Comparison of ENCODE assay signal across 35 cellular contexts in genomic region chr18:41639218-41639617, GRCh38.
"Had no signal": no experiment of that assay in that cellular context is flagged by ENCODE, and none has a peak within 500 bp of the region (broad histone marks: within the 10 kb centered on the region; RNA-seq: fewer than 3 reads in every experiment).

No MANE protein-coding gene starts in this region.

- H3K4me3 ChIP-seq: ascending aorta had no signal

- H3K4me1 ChIP-seq: ascending aorta had no signal

- H3K27me3 ChIP-seq: ascending aorta had no signal

- H3K36me3 Mint-ChIP-seq: activated CD8-positive, alpha-beta memory T cell treated with anti-CD3 and anti-CD28 coated beads, Interleukin-2, amount 10 ng/mL, durations not matched to agents 7 days and 5 days; activated naive CD4-positive, alpha-beta T cell treated with anti-CD3 and anti-CD28 coated beads, Interleukin-2, amount 10 ng/mL, durations not matched to agents 7 days and 5 days; activated naive CD4-positive, alpha-beta T cell treated with anti-CD3 and anti-CD28 coated beads, Interleukin-2, amount 50 U/mL, for 24 hours; activated naive CD8-positive, alpha-beta T cell; activated naive CD8-positive, alpha-beta T cell treated with anti-CD3 and anti-CD28 coated beads, Interleukin-2, amount 10 ng/mL, durations not matched to agents 7 days and 5 days; brain had no signal

- H3K27me3 Mint-ChIP-seq: activated CD4-positive, alpha-beta memory T cell treated with anti-CD3 and anti-CD28 coated beads, Interleukin-2, amount 10 ng/mL, durations not matched to agents 7 days and 5 days; activated CD4-positive, alpha-beta T cell treated with anti-CD3 and anti-CD28 coated beads for 36 hours; activated CD4-positive, alpha-beta T cell treated with anti-CD3 and anti-CD28 coated beads, Interleukin-2, amount 10 ng/mL, durations not matched to agents 7 days and 5 days; activated CD8-positive, alpha-beta memory T cell treated with anti-CD3 and anti-CD28 coated beads, Interleukin-2, amount 10 ng/mL, durations not matched to agents 7 days and 5 days; activated naive CD4-positive, alpha-beta T cell treated with anti-CD3 and anti-CD28 coated beads, Interleukin-2, amount 10 ng/mL, durations not matched to agents 7 days and 5 days; activated naive CD4-positive, alpha-beta T cell treated with anti-CD3 and anti-CD28 coated beads, Interleukin-2, amount 50 U/mL, for 24 hours; activated naive CD8-positive, alpha-beta T cell; activated naive CD8-positive, alpha-beta T cell treated with anti-CD3 and anti-CD28 coated beads, Interleukin-2, amount 10 ng/mL, durations not matched to agents 7 days and 5 days; activated naive CD8-positive, alpha-beta T cell treated with anti-CD3 and anti-CD28 coated beads, Interleukin-2, amount 50 U/mL, for 24 hours; activated T-cell treated with anti-CD3 and anti-CD28 coated beads, Interleukin-2, amount 50 U/mL, for 24 hours; brain had no signal

- H3K27ac Mint-ChIP-seq: activated CD4-positive, alpha-beta memory T cell treated with anti-CD3 and anti-CD28 coated beads, Interleukin-2, amount 10 ng/mL, durations not matched to agents 7 days and 5 days; activated CD4-positive, alpha-beta T cell treated with anti-CD3 and anti-CD28 coated beads for 36 hours; activated CD4-positive, alpha-beta T cell treated with anti-CD3 and anti-CD28 coated beads, Interleukin-2, amount 10 ng/mL, durations not matched to agents 7 days and 5 days; activated CD8-positive, alpha-beta memory T cell treated with anti-CD3 and anti-CD28 coated beads, Interleukin-2, amount 10 ng/mL, durations not matched to agents 7 days and 5 days; activated CD8-positive, alpha-beta T cell treated with anti-CD3 and anti-CD28 coated beads, Interleukin-2, amount 10 ng/mL, durations not matched to agents 7 days and 5 days; activated naive CD4-positive, alpha-beta T cell treated with anti-CD3 and anti-CD28 coated beads, Interleukin-2, amount 10 ng/mL, durations not matched to agents 7 days and 5 days; activated naive CD4-positive, alpha-beta T cell treated with anti-CD3 and anti-CD28 coated beads, Interleukin-2, amount 50 U/mL, for 24 hours; activated naive CD8-positive, alpha-beta T cell; activated naive CD8-positive, alpha-beta T cell treated with anti-CD3 and anti-CD28 coated beads, Interleukin-2, amount 10 ng/mL, durations not matched to agents 7 days and 5 days; activated naive CD8-positive, alpha-beta T cell treated with anti-CD3 and anti-CD28 coated beads, Interleukin-2, amount 50 U/mL, for 24 hours; activated T-cell treated with anti-CD3 and anti-CD28 coated beads, Interleukin-2, amount 50 U/mL, for 24 hours; activated T-helper 2 cell treated with anti-CD3 and anti-CD28 coated beads, Interferon-gamma antibody, Interleukin-2, Interleukin-4, amounts not matched to agents 10 μg/mL and 5 μg/mL and 100 μg/mL, durations not matched to agents 14 hours and 24 hours and 36 hours; brain; T-helper 1 cell treated with Interleukin-12 subunit alpha and Interleukin-12 subunit beta and Interleukin-4 antibody, amounts not matched to agents 30 μg/mL and 1 μg/mL, for 36 hours; T-helper 2 cell treated with Interferon-gamma antibody and Interleukin-4, amounts not matched to agents 5 μg/mL and 100 μg/mL, for 36 hours had no signal

- H3K36me3 ChIP-seq: ascending aorta had no signal

- ATAC-seq: activated CD4-positive, alpha-beta T cell treated with anti-CD3 and anti-CD28 coated beads for 36 hours; activated CD4-positive, CD25-positive, alpha-beta regulatory T cell treated with anti-CD3 and anti-CD28 coated beads, Interleukin-2, amount 50 U/mL, for 24 hours; activated CD8-positive, alpha-beta memory T cell treated with anti-CD3 and anti-CD28 coated beads, Interleukin-2, amount 10 ng/mL, durations not matched to agents 7 days and 5 days; activated CD8-positive, alpha-beta T cell treated with anti-CD3 and anti-CD28 coated beads, Interleukin-2, amount 10 ng/mL, durations not matched to agents 7 days and 5 days; activated naive CD8-positive, alpha-beta T cell treated with anti-CD3 and anti-CD28 coated beads, Interleukin-2, amount 50 U/mL, for 24 hours had no signal

- H3K4me3 Mint-ChIP-seq: activated CD4-positive, alpha-beta memory T cell treated with anti-CD3 and anti-CD28 coated beads, Interleukin-2, amount 10 ng/mL, durations not matched to agents 7 days and 5 days; activated CD4-positive, alpha-beta T cell treated with anti-CD3 and anti-CD28 coated beads for 36 hours; activated CD4-positive, alpha-beta T cell treated with anti-CD3 and anti-CD28 coated beads, Interleukin-2, amount 10 ng/mL, durations not matched to agents 7 days and 5 days; activated CD8-positive, alpha-beta memory T cell treated with anti-CD3 and anti-CD28 coated beads, Interleukin-2, amount 10 ng/mL, durations not matched to agents 7 days and 5 days; activated CD8-positive, alpha-beta T cell treated with anti-CD3 and anti-CD28 coated beads, Interleukin-2, amount 10 ng/mL, durations not matched to agents 7 days and 5 days; activated naive CD4-positive, alpha-beta T cell treated with anti-CD3 and anti-CD28 coated beads, Interleukin-2, amount 10 ng/mL, durations not matched to agents 7 days and 5 days; activated naive CD4-positive, alpha-beta T cell treated with anti-CD3 and anti-CD28 coated beads, Interleukin-2, amount 50 U/mL, for 24 hours; activated naive CD8-positive, alpha-beta T cell; activated naive CD8-positive, alpha-beta T cell treated with anti-CD3 and anti-CD28 coated beads, Interleukin-2, amount 10 ng/mL, durations not matched to agents 7 days and 5 days; activated naive CD8-positive, alpha-beta T cell treated with anti-CD3 and anti-CD28 coated beads, Interleukin-2, amount 50 U/mL, for 24 hours; activated T-cell treated with anti-CD3 and anti-CD28 coated beads, Interleukin-2, amount 50 U/mL, for 24 hours; brain; T-helper 1 cell treated with Interleukin-12 subunit alpha and Interleukin-12 subunit beta and Interleukin-4 antibody, amounts not matched to agents 30 μg/mL and 1 μg/mL, for 36 hours; T-helper 2 cell treated with Interferon-gamma antibody and Interleukin-4, amounts not matched to agents 5 μg/mL and 100 μg/mL, for 36 hours had no signal

- DNase-seq: activated CD4-positive, alpha-beta memory T cell treated with anti-CD3 and anti-CD28 coated beads, Interleukin-2, amount 10 ng/mL, durations not matched to agents 7 days and 5 days; activated CD4-positive, alpha-beta T cell treated with anti-CD3 and anti-CD28 coated beads for 1 hour; activated CD4-positive, alpha-beta T cell treated with anti-CD3 and anti-CD28 coated beads for 36 hours; activated CD4-positive, alpha-beta T cell treated with anti-CD3 and anti-CD28 coated beads for 48 hours; activated CD4-positive, alpha-beta T cell treated with anti-CD3 and anti-CD28 coated beads, Interleukin-2, amount 10 ng/mL, durations not matched to agents 7 days and 5 days; activated CD4-positive, alpha-beta T cell treated with anti-CD3 and anti-CD28 coated beads, Interleukin-2, amount 50 U/mL, for 48 hours; activated CD4-positive, CD25-positive, alpha-beta regulatory T cell; activated CD8-positive, alpha-beta memory T cell treated with anti-CD3 and anti-CD28 coated beads for 24 hours; activated CD8-positive, alpha-beta memory T cell treated with anti-CD3 and anti-CD28 coated beads, Interleukin-2, amount 10 ng/mL, durations not matched to agents 7 days and 5 days; activated CD8-positive, alpha-beta memory T cell treated with anti-CD3 and anti-CD28 coated beads, Interleukin-2, amount 50 U/mL, for 48 hours; activated CD8-positive, alpha-beta T cell treated with anti-CD3 and anti-CD28 coated beads, Interleukin-2, amount 10 ng/mL, durations not matched to agents 7 days and 5 days; activated effector memory CD4-positive, alpha-beta T cell treated with Interleukin-2 at 50 U/mL for 16 hours; activated gamma-delta T cell; activated naive CD4-positive, alpha-beta T cell treated with anti-CD3 and anti-CD28 coated beads, Interleukin-2, amount 10 ng/mL, durations not matched to agents 7 days and 5 days; activated naive CD4-positive, alpha-beta T cell treated with Interleukin-2 at 50 U/mL for 16 hours; activated naive CD8-positive, alpha-beta T cell treated with anti-CD3 and anti-CD28 coated beads, Interleukin-2, amount 10 ng/mL, durations not matched to agents 7 days and 5 days; activated naive CD8-positive, alpha-beta T cell treated with anti-CD3 and anti-CD28 coated beads, Interleukin-2, amount 50 U/mL, for 24 hours; activated T-cell treated with anti-CD3 and anti-CD28 coated beads, Interleukin-2, amount 50 U/mL, for 24 hours; activated T-cell treated with anti-CD3 and anti-CD28 coated beads, Interleukin-2, amount 50 U/mL, for 48 hours; amygdala; anterior cingulate cortex; central memory CD4-positive, alpha-beta T cell; T-helper 2 cell; T-helper 9 cell had no signal

- H3K4me1 Mint-ChIP-seq: activated CD4-positive, alpha-beta memory T cell treated with anti-CD3 and anti-CD28 coated beads, Interleukin-2, amount 10 ng/mL, durations not matched to agents 7 days and 5 days; activated CD4-positive, alpha-beta T cell treated with anti-CD3 and anti-CD28 coated beads for 36 hours; activated CD4-positive, alpha-beta T cell treated with anti-CD3 and anti-CD28 coated beads, Interleukin-2, amount 10 ng/mL, durations not matched to agents 7 days and 5 days; activated CD8-positive, alpha-beta memory T cell treated with anti-CD3 and anti-CD28 coated beads, Interleukin-2, amount 10 ng/mL, durations not matched to agents 7 days and 5 days; activated naive CD4-positive, alpha-beta T cell treated with anti-CD3 and anti-CD28 coated beads, Interleukin-2, amount 10 ng/mL, durations not matched to agents 7 days and 5 days; activated naive CD4-positive, alpha-beta T cell treated with anti-CD3 and anti-CD28 coated beads, Interleukin-2, amount 50 U/mL, for 24 hours; activated naive CD8-positive, alpha-beta T cell treated with anti-CD3 and anti-CD28 coated beads, Interleukin-2, amount 10 ng/mL, durations not matched to agents 7 days and 5 days; activated naive CD8-positive, alpha-beta T cell treated with anti-CD3 and anti-CD28 coated beads, Interleukin-2, amount 50 U/mL, for 24 hours; brain had no signal

- H3K9me3 Mint-ChIP-seq: activated CD4-positive, alpha-beta memory T cell treated with anti-CD3 and anti-CD28 coated beads, Interleukin-2, amount 10 ng/mL, durations not matched to agents 7 days and 5 days; activated CD4-positive, alpha-beta T cell treated with anti-CD3 and anti-CD28 coated beads, Interleukin-2, amount 10 ng/mL, durations not matched to agents 7 days and 5 days; activated naive CD4-positive, alpha-beta T cell treated with anti-CD3 and anti-CD28 coated beads, Interleukin-2, amount 10 ng/mL, durations not matched to agents 7 days and 5 days; activated naive CD8-positive, alpha-beta T cell treated with anti-CD3 and anti-CD28 coated beads, Interleukin-2, amount 10 ng/mL, durations not matched to agents 7 days and 5 days; activated T-cell treated with anti-CD3 and anti-CD28 coated beads, Interleukin-2, amount 50 U/mL, for 24 hours; activated T-helper 2 cell treated with anti-CD3 and anti-CD28 coated beads, Interferon-gamma antibody, Interleukin-2, Interleukin-4, amounts not matched to agents 10 μg/mL and 5 μg/mL and 100 μg/mL, durations not matched to agents 14 hours and 24 hours and 36 hours; T-helper 1 cell treated with Interleukin-12 subunit alpha and Interleukin-12 subunit beta and Interleukin-4 antibody, amounts not matched to agents 30 μg/mL and 1 μg/mL, for 36 hours; T-helper 2 cell treated with Interferon-gamma antibody and Interleukin-4, amounts not matched to agents 5 μg/mL and 100 μg/mL, for 36 hours had no signal

- H3K27ac ChIP-seq: ascending aorta, VCaP had no signal

- FAIRE-seq: colon, TTC549 had no signal

- H3K9me3 ChIP-seq: ascending aorta had no signal
